In genomic region chr20:56800088-56800487, GRCh38 we compare ENCODE assay signal across 33 cellular contexts.
"Had no signal": no experiment of that assay in that cellular context is flagged by ENCODE, and none has a peak within 500 bp of the region (broad histone marks: within the 10 kb centered on the region; RNA-seq: fewer than 3 reads in every experiment).

No MANE protein-coding gene starts in this region.

- H3K27me3 Mint-ChIP-seq: activated T-helper 17 cell treated with anti-CD3 and anti-CD28 coated beads, Interleukin-2, amount 50 U/mL, for 72 hours; stimulated activated memory B cell treated with anti-CD40 and anti-IgM and Interleukin-4, amounts not matched to agents 10 μg/mL and 1 μg/mL and 100 μg/mL, for 72 hours had no signal

- H3K9me3 Mint-ChIP-seq: dendritic cell treated with granulocyte-macrophage colony-stimulating factor and Interleukin-4, amounts not matched to agents 40 ng/mL and 50 ng/mL, for 4 days had no signal

- H3K4me3 Mint-ChIP-seq: activated CD4-positive, alpha-beta T cell treated with anti-CD3 and anti-CD28 coated beads, Interleukin-2, amount 10 ng/mL, durations not matched to agents 7 days and 5 days; activated CD8-positive, alpha-beta T cell treated with anti-CD3 and anti-CD28 coated beads for 36 hours; activated T-cell treated with anti-CD3 and anti-CD28 coated beads, Interleukin-2, amount 50 U/mL, for 4 hours; activated T-helper 17 cell treated with anti-CD3 and anti-CD28 coated beads, Interleukin-2, amount 50 U/mL, for 72 hours; dendritic cell treated with granulocyte-macrophage colony-stimulating factor and Interleukin-4, amounts not matched to agents 40 ng/mL and 50 ng/mL, for 4 days; nephron; stimulated activated memory B cell treated with anti-CD40 and anti-IgM and Interleukin-4, amounts not matched to agents 10 μg/mL and 1 μg/mL and 100 μg/mL, for 72 hours; stimulated activated naive CD8-positive, alpha-beta T cell treated with anti-CD3 and anti-CD28 coated beads, Interleukin-15, amount 100 ng/mL, for 72 hours; type B pancreatic cell; WTC11 had no signal

- ATAC-seq: activated CD8-positive, alpha-beta T cell treated with anti-CD3 and anti-CD28 coated beads for 36 hours; activated T-cell treated with anti-CD3 and anti-CD28 coated beads, Interleukin-2, amount 50 U/mL, for 4 hours; activated T-helper 17 cell treated with anti-CD3 and anti-CD28 coated beads, Interleukin-2, amount 50 U/mL, for 72 hours; left cardiac atrium; left ventricle myocardium superior; stimulated activated memory B cell treated with anti-CD40 and anti-IgM and Interleukin-4, amounts not matched to agents 10 μg/mL and 1 μg/mL and 100 μg/mL, for 72 hours; stimulated activated naive CD8-positive, alpha-beta T cell treated with anti-CD3 and anti-CD28 coated beads, Interleukin-15, amount 100 ng/mL, for 72 hours; WTC11 had no signal

- FAIRE-seq: astrocyte, frontal cortex, small intestine had no signal

- H3K4me1 Mint-ChIP-seq: activated CD4-positive, alpha-beta T cell treated with anti-CD3 and anti-CD28 coated beads, Interleukin-2, amount 10 ng/mL, durations not matched to agents 7 days and 5 days; activated T-helper 17 cell treated with anti-CD3 and anti-CD28 coated beads, Interleukin-2, amount 50 U/mL, for 72 hours; stimulated activated memory B cell treated with anti-CD40 and anti-IgM and Interleukin-4, amounts not matched to agents 10 μg/mL and 1 μg/mL and 100 μg/mL, for 72 hours; stimulated activated naive CD8-positive, alpha-beta T cell treated with anti-CD3 and anti-CD28 coated beads, Interleukin-15, amount 100 ng/mL, for 72 hours had no signal

- H3K36me3 Mint-ChIP-seq: stimulated activated memory B cell treated with anti-CD40 and anti-IgM and Interleukin-4, amounts not matched to agents 10 μg/mL and 1 μg/mL and 100 μg/mL, for 72 hours; type B pancreatic cell had no signal

- H3K27ac ChIP-seq: epithelial cell of prostate, esophagus squamous epithelium, neutrophil, ovary, sigmoid colon had no signal

- H3K27ac Mint-ChIP-seq: activated CD4-positive, alpha-beta T cell treated with anti-CD3 and anti-CD28 coated beads, Interleukin-2, amount 10 ng/mL, durations not matched to agents 7 days and 5 days; activated CD8-positive, alpha-beta T cell treated with anti-CD3 and anti-CD28 coated beads for 36 hours; activated T-helper 17 cell treated with anti-CD3 and anti-CD28 coated beads, Interleukin-2, amount 50 U/mL, for 72 hours; dendritic cell treated with granulocyte-macrophage colony-stimulating factor and Interleukin-4, amounts not matched to agents 40 ng/mL and 50 ng/mL, for 4 days; nephron; progenitor cell of endocrine pancreas; stimulated activated memory B cell treated with anti-CD40 and anti-IgM and Interleukin-4, amounts not matched to agents 10 μg/mL and 1 μg/mL and 100 μg/mL, for 72 hours; stimulated activated naive CD8-positive, alpha-beta T cell treated with anti-CD3 and anti-CD28 coated beads, Interleukin-15, amount 100 ng/mL, for 72 hours; type B pancreatic cell; WTC11 had no signal

- DNase-seq: activated CD4-positive, alpha-beta T cell treated with anti-CD3 and anti-CD28 coated beads for 1 hour; activated CD4-positive, alpha-beta T cell treated with anti-CD3 and anti-CD28 coated beads, Interleukin-2, amount 10 ng/mL, durations not matched to agents 7 days and 5 days; activated CD8-positive, alpha-beta T cell treated with anti-CD3 and anti-CD28 coated beads for 36 hours; activated gamma-delta T cell treated with Interleukin-2 at 50 U/mL for 16 hours; activated naive CD4-positive, alpha-beta T cell treated with anti-CD3 and anti-CD28 coated beads, Interleukin-2, amount 50 U/mL, for 16 hours; activated T-cell treated with anti-CD3 and anti-CD28 coated beads, Interleukin-2, amount 50 U/mL, for 4 hours; amniotic stem cell; caudate nucleus; esophagus squamous epithelium; glutamatergic neuron; islet precursor cell; left cardiac atrium; left ventricle myocardium superior; ovary; sigmoid colon; small intestine; stimulated activated CD4-positive, alpha-beta T cell treated with anti-CD3 and anti-CD28 coated beads, Interleukin-1b, Interleukin-23, amount 100 ng/mL, for 48 hours; stimulated activated CD4-positive, alpha-beta T cell treated with anti-CD3 and anti-CD28 coated beads, Interleukin-4, amount 100 ng/mL, for 4 hours; stimulated activated CD8-positive, alpha-beta memory T cell treated with anti-CD3 and anti-CD28 coated beads, Interleukin-4, amount 100 ng/mL, for 48 hours; stimulated activated naive CD8-positive, alpha-beta T cell treated with anti-CD3 and anti-CD28 coated beads, Interleukin-15, amount 100 ng/mL, for 72 hours; substantia nigra; T-helper 2 cell had no signal

- H3K9me3 ChIP-seq: neutrophil, ovary, sigmoid colon had no signal

- H3K4me3 ChIP-seq: esophagus squamous epithelium, ovary, sigmoid colon had no signal

- H3K36me3 ChIP-seq: esophagus squamous epithelium, neutrophil, ovary, sigmoid colon had no signal

- H3K27me3 ChIP-seq: ovary, sigmoid colon had no signal
